ENCODE assay signal across 8 cellular contexts in the genomic region with DNA sequence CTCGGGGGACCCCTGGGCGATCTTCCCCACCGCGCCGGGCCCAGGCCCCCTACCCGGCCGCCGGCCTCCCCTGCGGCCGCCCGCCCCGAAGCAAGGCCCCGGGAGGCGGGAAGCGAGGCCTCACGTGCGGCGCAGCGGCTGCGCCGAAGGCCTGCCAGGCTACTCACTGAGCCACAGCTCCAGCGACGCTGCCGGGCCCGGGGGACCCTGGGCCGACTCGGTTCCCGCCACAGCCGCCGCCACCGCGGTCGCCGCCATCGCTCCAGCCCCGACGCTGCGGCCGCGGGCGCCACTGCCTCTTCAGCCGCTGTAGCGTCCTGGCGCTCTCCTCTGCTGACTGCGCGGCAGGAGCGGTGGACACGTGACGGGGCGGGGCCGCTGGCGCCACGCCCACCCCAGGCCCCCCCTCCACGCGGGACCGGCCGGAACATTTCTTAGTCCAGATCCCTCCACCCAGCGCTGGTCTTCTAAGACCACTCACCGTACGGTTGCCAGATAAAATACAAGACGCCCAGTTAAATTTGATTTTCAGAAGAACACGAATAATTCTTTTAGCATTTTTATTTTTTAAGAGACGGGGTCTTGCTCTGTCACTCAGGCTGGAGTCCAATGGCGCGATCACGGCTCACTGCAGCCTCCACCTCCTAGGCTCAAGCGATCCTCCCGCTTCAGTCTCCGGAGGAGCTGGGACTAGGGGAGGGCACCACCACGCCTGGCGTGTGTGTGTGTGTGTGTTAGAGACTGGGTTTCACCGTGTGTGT. TPM values are rescaled to one million over a fixed set of nuclear protein-coding genes. Genes with fewer than 3 reads are reported as not detected.
A peak's percentile ranks its signal among the peaks of the same experiment; 100 is the strongest.
DNase-seq lines count a peak whose midpoint lies in the region; ATAC-seq and TF ChIP-seq lines count a peak whose summit lies in the region.

A gene with protein sequence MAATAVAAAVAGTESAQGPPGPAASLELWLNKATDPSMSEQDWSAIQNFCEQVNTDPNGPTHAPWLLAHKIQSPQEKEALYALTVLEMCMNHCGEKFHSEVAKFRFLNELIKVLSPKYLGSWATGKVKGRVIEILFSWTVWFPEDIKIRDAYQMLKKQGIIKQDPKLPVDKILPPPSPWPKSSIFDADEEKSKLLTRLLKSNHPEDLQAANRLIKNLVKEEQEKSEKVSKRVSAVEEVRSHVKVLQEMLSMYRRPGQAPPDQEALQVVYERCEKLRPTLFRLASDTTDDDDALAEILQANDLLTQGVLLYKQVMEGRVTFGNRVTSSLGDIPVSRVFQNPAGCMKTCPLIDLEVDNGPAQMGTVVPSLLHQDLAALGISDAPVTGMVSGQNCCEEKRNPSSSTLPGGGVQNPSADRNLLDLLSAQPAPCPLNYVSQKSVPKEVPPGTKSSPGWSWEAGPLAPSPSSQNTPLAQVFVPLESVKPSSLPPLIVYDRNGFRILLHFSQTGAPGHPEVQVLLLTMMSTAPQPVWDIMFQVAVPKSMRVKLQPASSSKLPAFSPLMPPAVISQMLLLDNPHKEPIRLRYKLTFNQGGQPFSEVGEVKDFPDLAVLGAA (minus strand): TSS at position 341 of the 761 bp plus-strand sequence. CDS start 83 bp downstream, at position 258.

- H3K4me1 ChIP-seq in Karpas-422 (ENCODE audit: low read length) (peaks cover 63% of the 10 kb centered on the region), RWPE2 (ENCODE audit: insufficient read depth, poor library complexity, severe bottlenecking) (no peaks in the 10 kb centered on the region)

- H3K4me2 ChIP-seq in Karpas-422 (ENCODE audit: low read depth, low read length, poor library complexity, severe bottlenecking): peak within 1 kb of the TSS; percentile 88

- H3K27me3 ChIP-seq in Karpas-422 (ENCODE audit: low read length) (no peaks in the 10 kb centered on the region), RWPE2 (ENCODE audit: insufficient read depth, poor library complexity, severe bottlenecking) (no peaks in the 10 kb centered on the region)

- peak; percentile 54 for DNase-seq in DMS53 treated with DMSO at 0.1 percent for 48 hours (lab: John Stamatoyannopoulos, UW; ENCODE audit: unreplicated experiment)
- DNase-seq in Karpas-422: peak; percentile 93
- DNase-seq in RWPE2 (ENCODE audit: low spot score): peak; percentile 73
- peak; percentile 75 for DNase-seq in activated effector memory CD4-positive, alpha-beta T cell treated with Interleukin-2 at 50 U/mL for 16 hours
- peak; percentile 75 for DNase-seq in fibroblast of the aortic adventitia (ENCODE audit: low read depth)
- DNase-seq in stimulated activated naive CD4-positive, alpha-beta T cell treated with Interleukin-2 at 50 U/mL for 16 hours (lab: John Stamatoyannopoulos, UW): peak; percentile 66

- H3K36me3 Mint-ChIP-seq in nephron (ENCODE audit: low read depth): peaks cover 17% of the 10 kb centered on the region

- no peak within 1 kb of the TSS for H2AFZ ChIP-seq in Karpas-422 (ENCODE audit: low read length)

- H3K9me2 ChIP-seq in Karpas-422 (replicated peaks; ENCODE audit: insufficient read depth, low read length): no peaks in the 10 kb centered on the region

- H3K36me3 ChIP-seq in Karpas-422 (ENCODE audit: insufficient read depth, low read length) (peaks cover 10% of the 10 kb centered on the region), RWPE2 (ENCODE audit: low read depth) (no peaks in the 10 kb centered on the region)

- peak within 1 kb of the TSS; percentile 89 to 94 (median 89) for H3K4me3 Mint-ChIP-seq in nephron

- H3K9me3 ChIP-seq in Karpas-422 (ENCODE audit: low read length) (no peaks in the 10 kb centered on the region), RWPE2 (ENCODE audit: severe bottlenecking) (no peaks in the 10 kb centered on the region)

- H3K4me1 Mint-ChIP-seq in nephron: peaks cover 34% of the 10 kb centered on the region

- TF ChIP-seq CTCF in RWPE2 (IDR thresholded peaks at IDR 0.05; ENCODE audit: poor library complexity, severe bottlenecking) (no peak), fibroblast of the aortic adventitia (IDR thresholded peaks at IDR 0.05; ENCODE audit: insufficient read depth, low read length) (no peak), nephron (IDR thresholded peaks at IDR 0.05; ENCODE audit: unreplicated experiment in 3 of 3) (no peak)

- H3K27ac ChIP-seq in Karpas-422 (ENCODE audit: low read length) (peak within 1 kb of the TSS; percentile 93), RWPE2 (ENCODE audit: poor library complexity, severe bottlenecking) (peak within 1 kb of the TSS; percentile 39)

- H4K20me1 ChIP-seq in Karpas-422 (ENCODE audit: insufficient read depth, low read depth, low read length): peaks cover 33% of the 10 kb centered on the region

- H3K9me3 Mint-ChIP-seq in nephron: no peaks in the 10 kb centered on the region

- peak within 1 kb of the TSS; percentile 52 to 83 (median 74) for H3K27ac Mint-ChIP-seq in nephron

- H3K27me3 Mint-ChIP-seq in nephron (ENCODE audit: low read depth): peaks cover 3% of the 10 kb centered on the region

- peaks cover 52% of the 10 kb centered on the region for H3K79me2 ChIP-seq in Karpas-422 (ENCODE audit: low read length)

- ATAC-seq in GM21737 (IDR thresholded peaks at IDR 0.05; ENCODE audit: unreplicated experiment) (peak; percentile 67), RWPE2 (ENCODE audit: low read depth) (peak; percentile 80)

- H3K4me3 ChIP-seq in Karpas-422 (ENCODE audit: low read length) (peak within 1 kb of the TSS; percentile 99), RWPE2 (ENCODE audit: severe bottlenecking) (peak within 1 kb of the TSS; percentile 64), fibroblast of the aortic adventitia (ENCODE audit: low read depth, low read length) (peak within 1 kb of the TSS; percentile 86)

- H3K9ac ChIP-seq in Karpas-422 (ENCODE audit: low read length): peak within 1 kb of the TSS; percentile 92

RNA-seq across cellular contexts. Expression of the gene that starts here (rescaled TPM):
- total RNA-seq in Karpas-422 (2014; rRNA removed; shearing (Covaris generic); ENCODE audit: low replicate concordance): 109 and 123 TPM in 2 replicates
- 11.5 and 38.7 TPM in 2 replicates for total RNA-seq in fibroblast of the aortic adventitia (ENCODE audit: low replicate concordance)

Comparison
In these comparisons a context has a peak if more than half of its experiments do, and no peak if none do; other contexts are left out.
1. Peak in every context shown above with its lines: DNase-seq, ATAC-seq, H3K4me3 ChIP-seq and H3K27ac ChIP-seq.